ENCODE assay signal across 23 cellular contexts in genomic region chrX:776061-776460, GRCh38.
"Had no signal": no experiment of that assay in that cellular context is flagged by ENCODE, and none has a peak within 500 bp of the region (broad histone marks: within the 10 kb centered on the region; RNA-seq: fewer than 3 reads in every experiment).

No MANE protein-coding gene starts in this region.

- H3K36me3 ChIP-seq: esophagus squamous epithelium, gastroesophageal sphincter, left ventricle myocardium inferior, lower lobe of right lung, neutrophil, right atrium auricular region, sigmoid colon, stomach, thoracic aorta, transverse colon, uterus had no signal

- H3K4me1 Mint-ChIP-seq: immature natural killer cell; memory B cell; naive thymus-derived CD4-positive, alpha-beta T cell had no signal

- H3K27me3 ChIP-seq: right atrium auricular region, stomach, transverse colon, uterus had no signal

- H3K9me3 ChIP-seq: esophagus squamous epithelium, gastroesophageal sphincter, lower lobe of right lung, neutrophil, right atrium auricular region, sigmoid colon, thoracic aorta, transverse colon, uterus had no signal

- ATAC-seq: gastroesophageal sphincter; left cardiac atrium; lower lobe of right lung; naive thymus-derived CD4-positive, alpha-beta T cell had no signal

- H3K4me3 ChIP-seq: esophagus squamous epithelium, gastroesophageal sphincter, left ventricle myocardium inferior, lower lobe of right lung, right atrium auricular region, sigmoid colon, skin epidermis, stomach, thoracic aorta, transverse colon, uterus had no signal

- H3K9me3 Mint-ChIP-seq: nephron progenitor cell had no signal

- DNase-seq: dermis blood vessel endothelial cell; esophagus squamous epithelium; foreskin fibroblast; glutamatergic neuron; immature natural killer cell; kidney; left cardiac atrium; left ventricle myocardium inferior; lower lobe of right lung; naive thymus-derived CD4-positive, alpha-beta T cell; nephron progenitor cell; sigmoid colon; stimulated activated naive CD4-positive, alpha-beta T cell; substantia nigra; transverse colon; uterus had no signal

- H3K4me3 Mint-ChIP-seq: immature natural killer cell; memory B cell; naive thymus-derived CD4-positive, alpha-beta T cell; nephron progenitor cell had no signal

- H3K36me3 Mint-ChIP-seq: immature natural killer cell; memory B cell; naive thymus-derived CD4-positive, alpha-beta T cell had no signal

- H3K27ac Mint-ChIP-seq: immature natural killer cell; memory B cell; naive thymus-derived CD4-positive, alpha-beta T cell; nephron progenitor cell had no signal

- H3K4me1 ChIP-seq: esophagus squamous epithelium, gastroesophageal sphincter, left ventricle myocardium inferior, lower lobe of right lung, right atrium auricular region, sigmoid colon, stomach, transverse colon, uterus had no signal

- H3K27ac ChIP-seq: esophagus squamous epithelium, gastroesophageal sphincter, left ventricle myocardium inferior, lower lobe of right lung, neutrophil, right atrium auricular region, sigmoid colon, skin epidermis, stomach, thoracic aorta, transverse colon, uterus had no signal
